In genomic region chr9:131734165-131734610, GRCh38 we compare ENCODE assay signal across 8 cellular contexts. TPM values are rescaled to one million over a fixed set of nuclear protein-coding genes. Genes with fewer than 3 reads are reported as not detected.
DNase-seq lines count a peak whose midpoint lies in the region; ATAC-seq and TF ChIP-seq lines count a peak whose summit lies in the region.

No MANE protein-coding gene starts in this region.

- WGBS in upper lobe of left lung, 2 donors, result 24 to 25% methylated on average over 6 of the region's 6 CpGs

- H3K4me3 ChIP-seq in right atrium auricular region (no peak overlapping the region), upper lobe of left lung (no peak overlapping the region)

- POLR2A ChIA-PET in activated CD8-positive, alpha-beta T cell treated with anti-CD3 and anti-CD28 coated beads, Interleukin-2, amount 10 ng/mL, durations not matched to agents 7 days and 5 days (lab: Charles Lee), result interaction anchor here (0.7 to 4.9 kb wide), 9 partner anchors 10 to 105 kb away, joined by 3 to 44 read pairs (median 5); no protein-coding TSS in a partner anchor

- CTCF ChIA-PET in activated CD8-positive, alpha-beta T cell treated with anti-CD3 and anti-CD28 coated beads, Interleukin-2, amount 10 ng/mL, durations not matched to agents 7 days and 5 days (lab: Charles Lee), result interaction anchor here (1.0 to 4.2 kb wide), 8 partner anchors 10 to 142 kb away, joined by 3 to 55 read pairs (median 6); no protein-coding TSS in a partner anchor

- peak overlapping the region; percentile 62 for H3K4me3 Mint-ChIP-seq in activated CD8-positive, alpha-beta T cell treated with anti-CD3 and anti-CD28 coated beads, Interleukin-2, amount 10 ng/mL, durations not matched to agents 7 days and 5 days

- peaks cover 90% of the 10 kb centered on the region for H3K4me1 Mint-ChIP-seq in activated CD8-positive, alpha-beta T cell treated with anti-CD3 and anti-CD28 coated beads, Interleukin-2, amount 10 ng/mL, durations not matched to agents 7 days and 5 days (ENCODE audit: low read depth)

- H3K36me3 ChIP-seq in right atrium auricular region (no peaks in the 10 kb centered on the region), upper lobe of left lung (no peaks in the 10 kb centered on the region)

- peaks cover 47% of the 10 kb centered on the region for H3K36me3 Mint-ChIP-seq in activated CD8-positive, alpha-beta T cell treated with anti-CD3 and anti-CD28 coated beads, Interleukin-2, amount 10 ng/mL, durations not matched to agents 7 days and 5 days (ENCODE audit: low read depth)

- H3K27ac ChIP-seq in right atrium auricular region (peak overlapping the region; percentile 71 to 72), upper lobe of left lung (peak overlapping the region; percentile 81 to 97 (median 86))

- H3K27me3 ChIP-seq in right atrium auricular region (no peaks in the 10 kb centered on the region), upper lobe of left lung (no peaks in the 10 kb centered on the region)

- peak; percentile 92 for DNase-seq in GF-D8 (lab: John Stamatoyannopoulos, UW)
- peak; percentile 84 for DNase-seq in NAMALWA (ENCODE audit: low spot score)
- peak; percentile 53 for DNase-seq in activated CD8-positive, alpha-beta T cell treated with anti-CD3 and anti-CD28 coated beads, Interleukin-2, amount 10 ng/mL, durations not matched to agents 7 days and 5 days
- DNase-seq in right atrium auricular region (ENCODE audit: low spot score), result no peak
- DNase-seq in upper lobe of left lung, result peak in 1 of 2 donors; percentile 66

- H3K4me1 ChIP-seq in right atrium auricular region, result peaks cover 0 to 95% of the 10 kb centered on the region in 2 donors
- H3K4me1 ChIP-seq in upper lobe of left lung, result peaks cover 93 to 100% (median 96%) of the 10 kb centered on the region in 4 donors

- H3K27me3 Mint-ChIP-seq in activated CD8-positive, alpha-beta T cell treated with anti-CD3 and anti-CD28 coated beads, Interleukin-2, amount 10 ng/mL, durations not matched to agents 7 days and 5 days (ENCODE audit: low read depth), result no peaks in the 10 kb centered on the region

- peak; percentile 12 for ATAC-seq in activated CD8-positive, alpha-beta T cell treated with anti-CD3 and anti-CD28 coated beads, Interleukin-2, amount 10 ng/mL, durations not matched to agents 7 days and 5 days
- ATAC-seq in upper lobe of left lung (ENCODE audit: low FRiP score in 2 of 2) (no peak), GM18517 (IDR thresholded peaks at IDR 0.05; ENCODE audit: unreplicated experiment) (no peak), GM19035 (IDR thresholded peaks at IDR 0.05; ENCODE audit: unreplicated experiment) (no peak), GM18511 (IDR thresholded peaks at IDR 0.05; ENCODE audit: unreplicated experiment) (no peak)

- H3K9me3 Mint-ChIP-seq in activated CD8-positive, alpha-beta T cell treated with anti-CD3 and anti-CD28 coated beads, Interleukin-2, amount 10 ng/mL, durations not matched to agents 7 days and 5 days (ENCODE audit: insufficient read depth), result no peaks in the 10 kb centered on the region

- no peak for TF ChIP-seq EP300 in upper lobe of left lung (IDR thresholded peaks at IDR 0.05)

- TF ChIP-seq POLR2A in upper lobe of left lung (IDR thresholded peaks at IDR 0.05), result no peak

- no peaks in the 10 kb centered on the region for H3K9me3 ChIP-seq in right atrium auricular region
- H3K9me3 ChIP-seq in upper lobe of left lung, result no peaks in the 10 kb centered on the region

- TF ChIP-seq CTCF in right atrium auricular region (IDR thresholded peaks at IDR 0.05) (no peak), upper lobe of left lung (IDR thresholded peaks at IDR 0.05) (no peak)

- peak overlapping the region; percentile 95 for H3K27ac Mint-ChIP-seq in activated CD8-positive, alpha-beta T cell treated with anti-CD3 and anti-CD28 coated beads, Interleukin-2, amount 10 ng/mL, durations not matched to agents 7 days and 5 days

RNA-seq across cellular contexts. Expression of gene RAPGEF1, which starts 5.7 kb away (rescaled TPM):
- total RNA-seq in activated CD8-positive, alpha-beta T cell treated with anti-CD3 and anti-CD28 coated beads, Interleukin-2, amount 10 ng/mL, durations not matched to agents 7 days and 5 days, result 100 to 1,000 TPM; 128 TPM
- total RNA-seq in right atrium auricular region (10 to 100 TPM; 59.5 to 65.1 TPM), upper lobe of left lung (100 to 1,000 TPM in 2 of 6 donors, 10 to 100 TPM in 4; 82.8 to 161 (median 96.8) TPM)
